In genomic region chr1:204098683-204099082, GRCh38 we compare ENCODE assay signal across 20 cellular contexts.
"Had no signal": no experiment of that assay in that cellular context is flagged by ENCODE, and none has a peak within 500 bp of the region (broad histone marks: within the 10 kb centered on the region; RNA-seq: fewer than 3 reads in every experiment).

No MANE protein-coding gene starts in this region.

- H3K4me3 ChIP-seq: adrenal gland, breast epithelium, coronary artery, gastrocnemius medialis, lung, right atrium auricular region, stomach had no signal

- H3K27ac ChIP-seq: breast epithelium, coronary artery, gastrocnemius medialis, right atrium auricular region, stomach had no signal

- H3K9me3 Mint-ChIP-seq: activated CD4-positive, alpha-beta T cell treated with anti-CD3 and anti-CD28 coated beads, Interleukin-2, amount 10 ng/mL, durations not matched to agents 7 days and 5 days; activated naive CD4-positive, alpha-beta T cell treated with anti-CD3 and anti-CD28 coated beads, Interleukin-2, amount 50 U/mL, for 72 hours; natural killer cell; T-cell had no signal

- DNase-seq: activated CD4-positive, alpha-beta T cell treated with anti-CD3 and anti-CD28 coated beads, Interleukin-2, amount 10 ng/mL, durations not matched to agents 7 days and 5 days; activated CD8-positive, alpha-beta memory T cell treated with anti-CD3 and anti-CD28 coated beads, Interleukin-2, amount 50 U/mL, for 4 hours; activated gamma-delta T cell treated with Interleukin-2 at 50 U/mL for 16 hours; adrenal gland; gastrocnemius medialis; head of caudate nucleus; natural killer cell; occipital lobe; stimulated activated CD4-positive, alpha-beta T cell treated with anti-CD3 and anti-CD28 coated beads, Interleukin-2, amount 100 ng/mL, for 24 hours; stomach; T-cell had no signal

- H3K9me3 ChIP-seq: adrenal gland, breast epithelium, gastrocnemius medialis, right atrium auricular region, stomach had no signal

- H3K36me3 ChIP-seq: adrenal gland, breast epithelium, gastrocnemius medialis, right atrium auricular region, stomach had no signal

- FAIRE-seq: astrocyte had no signal

- H3K36me3 Mint-ChIP-seq: activated naive CD4-positive, alpha-beta T cell treated with anti-CD3 and anti-CD28 coated beads, Interleukin-2, amount 50 U/mL, for 72 hours; natural killer cell; T-cell had no signal

- H3K27ac Mint-ChIP-seq: activated CD4-positive, alpha-beta T cell treated with anti-CD3 and anti-CD28 coated beads, Interleukin-2, amount 10 ng/mL, durations not matched to agents 7 days and 5 days; activated naive CD4-positive, alpha-beta T cell treated with anti-CD3 and anti-CD28 coated beads, Interleukin-2, amount 50 U/mL, for 72 hours; natural killer cell; T-cell had no signal

- H3K27me3 ChIP-seq: adrenal gland, breast epithelium, gastrocnemius medialis, right atrium auricular region, stomach had no signal

- H3K4me3 Mint-ChIP-seq: activated CD4-positive, alpha-beta T cell treated with anti-CD3 and anti-CD28 coated beads, Interleukin-2, amount 10 ng/mL, durations not matched to agents 7 days and 5 days; natural killer cell; T-cell had no signal

- ATAC-seq: activated CD4-positive, CD25-positive, alpha-beta regulatory T cell treated with anti-CD3 and anti-CD28 coated beads, Interleukin-2, amount 50 U/mL, for 24 hours; activated naive CD4-positive, alpha-beta T cell treated with anti-CD3 and anti-CD28 coated beads, Interleukin-2, amount 50 U/mL, for 72 hours; esophagus mucosa; gastrocnemius medialis; natural killer cell; SK-N-SH treated with all-trans-retinoic acid at 6 μM for 48 hours; T-cell had no signal
